In the genomic region with DNA sequence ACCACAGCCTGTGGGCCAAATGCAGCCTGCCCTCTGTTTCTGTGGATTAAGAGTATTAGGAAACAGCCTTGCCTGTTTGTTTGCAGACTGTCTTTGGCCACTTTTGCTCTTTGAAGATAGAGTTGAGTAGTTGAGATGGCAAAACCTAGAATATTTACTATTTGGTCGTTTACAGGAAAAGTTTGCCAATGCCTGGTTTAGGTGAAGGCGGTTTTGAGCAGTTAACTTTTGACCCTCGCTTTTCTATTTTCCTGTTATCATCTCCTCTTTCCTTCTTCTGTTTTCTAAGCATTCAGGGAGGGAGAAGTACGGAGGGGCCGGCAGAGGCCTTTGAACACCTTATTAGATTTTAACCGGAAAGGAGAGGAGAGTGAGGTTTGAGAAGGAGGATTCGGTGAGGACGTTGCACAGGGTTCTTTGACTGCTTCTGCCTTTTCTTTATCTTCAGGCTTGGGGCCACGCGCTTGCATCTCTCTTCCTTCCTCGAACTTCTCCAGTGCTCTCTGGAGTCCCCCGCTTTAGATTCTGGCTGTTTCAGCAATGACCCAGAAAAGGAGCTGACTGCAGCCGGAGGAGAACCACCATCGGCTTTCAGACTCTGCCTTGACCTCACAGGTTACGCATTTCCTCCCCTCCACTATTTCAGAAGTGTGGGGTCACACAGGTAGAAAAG, we compare ENCODE assay signal across 1 cellular context.
A peak's percentile ranks its signal among the peaks of the same experiment; 100 is the strongest.
TF ChIP-seq lines count a peak whose summit lies in the region.

No MANE protein-coding gene starts in this region.

TF ChIP-seq in HepG2, 621 proteins besides CTCF, POLR2A, EP300 and RAD21 (continued from another document and continues in another):
- TF ChIP-seq, protein P1, sequence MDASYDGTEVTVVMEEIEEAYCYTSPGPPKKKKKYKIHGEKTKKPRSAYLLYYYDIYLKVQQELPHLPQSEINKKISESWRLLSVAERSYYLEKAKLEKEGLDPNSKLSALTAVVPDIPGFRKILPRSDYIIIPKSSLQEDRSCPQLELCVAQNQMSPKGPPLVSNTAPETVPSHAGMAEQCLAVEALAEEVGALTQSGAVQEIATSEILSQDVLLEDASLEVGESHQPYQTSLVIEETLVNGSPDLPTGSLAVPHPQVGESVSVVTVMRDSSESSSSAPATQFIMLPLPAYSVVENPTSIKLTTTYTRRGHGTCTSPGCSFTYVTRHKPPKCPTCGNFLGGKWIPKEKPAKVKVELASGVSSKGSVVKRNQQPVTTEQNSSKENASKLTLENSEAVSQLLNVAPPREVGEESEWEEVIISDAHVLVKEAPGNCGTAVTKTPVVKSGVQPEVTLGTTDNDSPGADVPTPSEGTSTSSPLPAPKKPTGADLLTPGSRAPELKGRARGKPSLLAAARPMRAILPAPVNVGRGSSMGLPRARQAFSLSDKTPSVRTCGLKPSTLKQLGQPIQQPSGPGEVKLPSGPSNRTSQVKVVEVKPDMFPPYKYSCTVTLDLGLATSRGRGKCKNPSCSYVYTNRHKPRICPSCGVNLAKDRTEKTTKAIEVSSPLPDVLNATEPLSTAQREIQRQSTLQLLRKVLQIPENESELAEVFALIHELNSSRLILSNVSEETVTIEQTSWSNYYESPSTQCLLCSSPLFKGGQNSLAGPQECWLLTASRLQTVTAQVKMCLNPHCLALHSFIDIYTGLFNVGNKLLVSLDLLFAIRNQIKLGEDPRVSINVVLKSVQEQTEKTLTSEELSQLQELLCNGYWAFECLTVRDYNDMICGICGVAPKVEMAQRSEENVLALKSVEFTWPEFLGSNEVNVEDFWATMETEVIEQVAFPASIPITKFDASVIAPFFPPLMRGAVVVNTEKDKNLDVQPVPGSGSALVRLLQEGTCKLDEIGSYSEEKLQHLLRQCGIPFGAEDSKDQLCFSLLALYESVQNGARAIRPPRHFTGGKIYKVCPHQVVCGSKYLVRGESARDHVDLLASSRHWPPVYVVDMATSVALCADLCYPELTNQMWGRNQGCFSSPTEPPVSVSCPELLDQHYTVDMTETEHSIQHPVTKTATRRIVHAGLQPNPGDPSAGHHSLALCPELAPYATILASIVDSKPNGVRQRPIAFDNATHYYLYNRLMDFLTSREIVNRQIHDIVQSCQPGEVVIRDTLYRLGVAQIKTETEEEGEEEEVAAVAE (CRISPR knock-in tag; IDR thresholded peaks at IDR 0.05; ENCODE audit: borderline replicate concordance), result peak; percentile 32; the same call in 1 of the 2 replicates
- 0 out of 2 replicates have a peak, but pooled peaks have one; percentile 75 for TF ChIP-seq ARID2 (CRISPR knock-in tag; IDR thresholded peaks at IDR 0.05; ENCODE audit: borderline replicate concordance)
- peak; percentile 98 for TF ChIP-seq FOXA3 (CRISPR knock-in tag; IDR thresholded peaks at IDR 0.05)
- peak; percentile 73; the same call in 1 of the 2 replicates for TF ChIP-seq KDM4B (CRISPR knock-in tag; IDR thresholded peaks at IDR 0.05)
- TF ChIP-seq ZNF761 (CRISPR knock-in tag; conservative IDR thresholded peaks at IDR 0.05), result peak; percentile 75; the same call in 1 of the 2 replicates
- TF ChIP-seq MIXL1 (CRISPR knock-in tag; IDR thresholded peaks at IDR 0.05), result peak; percentile 84
- peak; percentile 92 for TF ChIP-seq TCF7L2 (IDR thresholded peaks at IDR 0.05; ENCODE audit: low read depth, low read length)
- peak; percentile 31 for TF ChIP-seq PHF5A (CRISPR knock-in tag; IDR thresholded peaks at IDR 0.05; ENCODE audit: low read depth, unreplicated experiment)
- TF ChIP-seq ZNF44 (CRISPR knock-in tag; IDR thresholded peaks at IDR 0.05), result no peak
- TF ChIP-seq, protein P2, sequence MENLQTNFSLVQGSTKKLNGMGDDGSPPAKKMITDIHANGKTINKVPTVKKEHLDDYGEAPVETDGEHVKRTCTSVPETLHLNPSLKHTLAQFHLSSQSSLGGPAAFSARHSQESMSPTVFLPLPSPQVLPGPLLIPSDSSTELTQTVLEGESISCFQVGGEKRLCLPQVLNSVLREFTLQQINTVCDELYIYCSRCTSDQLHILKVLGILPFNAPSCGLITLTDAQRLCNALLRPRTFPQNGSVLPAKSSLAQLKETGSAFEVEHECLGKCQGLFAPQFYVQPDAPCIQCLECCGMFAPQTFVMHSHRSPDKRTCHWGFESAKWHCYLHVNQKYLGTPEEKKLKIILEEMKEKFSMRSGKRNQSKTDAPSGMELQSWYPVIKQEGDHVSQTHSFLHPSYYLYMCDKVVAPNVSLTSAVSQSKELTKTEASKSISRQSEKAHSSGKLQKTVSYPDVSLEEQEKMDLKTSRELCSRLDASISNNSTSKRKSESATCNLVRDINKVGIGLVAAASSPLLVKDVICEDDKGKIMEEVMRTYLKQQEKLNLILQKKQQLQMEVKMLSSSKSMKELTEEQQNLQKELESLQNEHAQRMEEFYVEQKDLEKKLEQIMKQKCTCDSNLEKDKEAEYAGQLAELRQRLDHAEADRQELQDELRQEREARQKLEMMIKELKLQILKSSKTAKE (CRISPR knock-in tag; IDR thresholded peaks at IDR 0.05; ENCODE audit: borderline replicate concordance), result peak; percentile 89
- TF ChIP-seq ZSCAN20 (CRISPR knock-in tag; IDR thresholded peaks at IDR 0.05; ENCODE audit: borderline replicate concordance), result peak; percentile 57; the same call in 1 of the 2 replicates
- TF ChIP-seq GATAD2A (CRISPR knock-in tag; IDR thresholded peaks at IDR 0.05), result peak; percentile 99
- no peak for TF ChIP-seq PRPF4 (IDR thresholded peaks at IDR 0.05; ENCODE audit: low read depth, low read length, poor library complexity, severe bottlenecking)
- no peak for TF ChIP-seq ZBTB7A (CRISPR knock-in tag; IDR thresholded peaks at IDR 0.05)
- TF ChIP-seq ZBTB21 (CRISPR knock-in tag; IDR thresholded peaks at IDR 0.05), result peak; percentile 10; the same call in 1 of the 2 replicates
- TF ChIP-seq, protein P3, sequence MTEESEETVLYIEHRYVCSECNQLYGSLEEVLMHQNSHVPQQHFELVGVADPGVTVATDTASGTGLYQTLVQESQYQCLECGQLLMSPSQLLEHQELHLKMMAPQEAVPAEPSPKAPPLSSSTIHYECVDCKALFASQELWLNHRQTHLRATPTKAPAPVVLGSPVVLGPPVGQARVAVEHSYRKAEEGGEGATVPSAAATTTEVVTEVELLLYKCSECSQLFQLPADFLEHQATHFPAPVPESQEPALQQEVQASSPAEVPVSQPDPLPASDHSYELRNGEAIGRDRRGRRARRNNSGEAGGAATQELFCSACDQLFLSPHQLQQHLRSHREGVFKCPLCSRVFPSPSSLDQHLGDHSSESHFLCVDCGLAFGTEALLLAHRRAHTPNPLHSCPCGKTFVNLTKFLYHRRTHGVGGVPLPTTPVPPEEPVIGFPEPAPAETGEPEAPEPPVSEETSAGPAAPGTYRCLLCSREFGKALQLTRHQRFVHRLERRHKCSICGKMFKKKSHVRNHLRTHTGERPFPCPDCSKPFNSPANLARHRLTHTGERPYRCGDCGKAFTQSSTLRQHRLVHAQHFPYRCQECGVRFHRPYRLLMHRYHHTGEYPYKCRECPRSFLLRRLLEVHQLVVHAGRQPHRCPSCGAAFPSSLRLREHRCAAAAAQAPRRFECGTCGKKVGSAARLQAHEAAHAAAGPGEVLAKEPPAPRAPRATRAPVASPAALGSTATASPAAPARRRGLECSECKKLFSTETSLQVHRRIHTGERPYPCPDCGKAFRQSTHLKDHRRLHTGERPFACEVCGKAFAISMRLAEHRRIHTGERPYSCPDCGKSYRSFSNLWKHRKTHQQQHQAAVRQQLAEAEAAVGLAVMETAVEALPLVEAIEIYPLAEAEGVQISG (CRISPR knock-in tag; IDR thresholded peaks at IDR 0.05), result peak; percentile 64
- no peak for TF ChIP-seq MAZ (IDR thresholded peaks at IDR 0.05; ENCODE audit: borderline replicate concordance, low read depth, low read length)
- TF ChIP-seq MAZ (CRISPR knock-in tag; IDR thresholded peaks at IDR 0.05; ENCODE audit: low read depth), result 0 out of 2 replicates have a peak, but pooled peaks have one; percentile 47
- TF ChIP-seq NFE2 (CRISPR knock-in tag; IDR thresholded peaks at IDR 0.05), result no peak
- no peak for TF ChIP-seq ATRX (CRISPR knock-in tag; IDR thresholded peaks at IDR 0.05; ENCODE audit: borderline replicate concordance)
- TF ChIP-seq HDAC6 (IDR thresholded peaks at IDR 0.05; ENCODE audit: low read depth, low read length), result no peak
- TF ChIP-seq SNRNP70 (IDR thresholded peaks at IDR 0.05; ENCODE audit: low read depth, low read length), result no peak
- peak; percentile 59; the same call in 1 of the 2 replicates for TF ChIP-seq YEATS4 (CRISPR knock-in tag; IDR thresholded peaks at IDR 0.05; ENCODE audit: borderline replicate concordance)
- TF ChIP-seq, protein P4, sequence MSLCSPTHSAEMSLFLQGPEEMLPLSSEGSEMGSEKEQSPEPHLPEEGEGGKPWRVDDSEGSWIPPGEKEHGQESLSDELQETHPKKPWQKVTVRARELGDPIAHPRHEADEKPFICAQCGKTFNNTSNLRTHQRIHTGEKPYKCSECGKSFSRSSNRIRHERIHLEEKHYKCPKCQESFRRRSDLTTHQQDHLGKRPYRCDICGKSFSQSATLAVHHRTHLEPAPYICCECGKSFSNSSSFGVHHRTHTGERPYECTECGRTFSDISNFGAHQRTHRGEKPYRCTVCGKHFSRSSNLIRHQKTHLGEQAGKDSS (CRISPR knock-in tag; IDR thresholded peaks at IDR 0.05; ENCODE audit: borderline replicate concordance, low read depth), result peak; percentile 66; the same call in 1 of the 2 replicates
- TF ChIP-seq ESRRA (CRISPR knock-in tag; IDR thresholded peaks at IDR 0.05; ENCODE audit: low read depth), result peak; percentile 70
- peak in 1 of 2 experiments; percentile 78; a peak in 2 of 4 replicates for TF ChIP-seq NR2F1 (CRISPR knock-in tag; IDR thresholded peaks at IDR 0.05)
- TF ChIP-seq, protein P5, sequence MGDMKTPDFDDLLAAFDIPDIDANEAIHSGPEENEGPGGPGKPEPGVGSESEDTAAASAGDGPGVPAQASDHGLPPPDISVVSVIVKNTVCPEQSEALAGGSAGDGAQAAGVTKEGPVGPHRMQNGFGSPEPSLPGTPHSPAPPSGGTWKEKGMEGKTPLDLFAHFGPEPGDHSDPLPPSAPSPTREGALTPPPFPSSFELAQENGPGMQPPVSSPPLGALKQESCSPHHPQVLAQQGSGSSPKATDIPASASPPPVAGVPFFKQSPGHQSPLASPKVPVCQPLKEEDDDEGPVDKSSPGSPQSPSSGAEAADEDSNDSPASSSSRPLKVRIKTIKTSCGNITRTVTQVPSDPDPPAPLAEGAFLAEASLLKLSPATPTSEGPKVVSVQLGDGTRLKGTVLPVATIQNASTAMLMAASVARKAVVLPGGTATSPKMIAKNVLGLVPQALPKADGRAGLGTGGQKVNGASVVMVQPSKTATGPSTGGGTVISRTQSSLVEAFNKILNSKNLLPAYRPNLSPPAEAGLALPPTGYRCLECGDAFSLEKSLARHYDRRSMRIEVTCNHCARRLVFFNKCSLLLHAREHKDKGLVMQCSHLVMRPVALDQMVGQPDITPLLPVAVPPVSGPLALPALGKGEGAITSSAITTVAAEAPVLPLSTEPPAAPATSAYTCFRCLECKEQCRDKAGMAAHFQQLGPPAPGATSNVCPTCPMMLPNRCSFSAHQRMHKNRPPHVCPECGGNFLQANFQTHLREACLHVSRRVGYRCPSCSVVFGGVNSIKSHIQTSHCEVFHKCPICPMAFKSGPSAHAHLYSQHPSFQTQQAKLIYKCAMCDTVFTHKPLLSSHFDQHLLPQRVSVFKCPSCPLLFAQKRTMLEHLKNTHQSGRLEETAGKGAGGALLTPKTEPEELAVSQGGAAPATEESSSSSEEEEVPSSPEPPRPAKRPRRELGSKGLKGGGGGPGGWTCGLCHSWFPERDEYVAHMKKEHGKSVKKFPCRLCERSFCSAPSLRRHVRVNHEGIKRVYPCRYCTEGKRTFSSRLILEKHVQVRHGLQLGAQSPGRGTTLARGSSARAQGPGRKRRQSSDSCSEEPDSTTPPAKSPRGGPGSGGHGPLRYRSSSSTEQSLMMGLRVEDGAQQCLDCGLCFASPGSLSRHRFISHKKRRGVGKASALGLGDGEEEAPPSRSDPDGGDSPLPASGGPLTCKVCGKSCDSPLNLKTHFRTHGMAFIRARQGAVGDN (CRISPR knock-in tag; IDR thresholded peaks at IDR 0.05), result no peak; the same call in none of the 2 replicates
- TF ChIP-seq, protein P6, sequence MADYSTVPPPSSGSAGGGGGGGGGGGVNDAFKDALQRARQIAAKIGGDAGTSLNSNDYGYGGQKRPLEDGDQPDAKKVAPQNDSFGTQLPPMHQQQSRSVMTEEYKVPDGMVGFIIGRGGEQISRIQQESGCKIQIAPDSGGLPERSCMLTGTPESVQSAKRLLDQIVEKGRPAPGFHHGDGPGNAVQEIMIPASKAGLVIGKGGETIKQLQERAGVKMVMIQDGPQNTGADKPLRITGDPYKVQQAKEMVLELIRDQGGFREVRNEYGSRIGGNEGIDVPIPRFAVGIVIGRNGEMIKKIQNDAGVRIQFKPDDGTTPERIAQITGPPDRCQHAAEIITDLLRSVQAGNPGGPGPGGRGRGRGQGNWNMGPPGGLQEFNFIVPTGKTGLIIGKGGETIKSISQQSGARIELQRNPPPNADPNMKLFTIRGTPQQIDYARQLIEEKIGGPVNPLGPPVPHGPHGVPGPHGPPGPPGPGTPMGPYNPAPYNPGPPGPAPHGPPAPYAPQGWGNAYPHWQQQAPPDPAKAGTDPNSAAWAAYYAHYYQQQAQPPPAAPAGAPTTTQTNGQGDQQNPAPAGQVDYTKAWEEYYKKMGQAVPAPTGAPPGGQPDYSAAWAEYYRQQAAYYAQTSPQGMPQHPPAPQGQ (CRISPR knock-in tag; IDR thresholded peaks at IDR 0.05; ENCODE audit: borderline replicate concordance), result no peak
- no peak for TF ChIP-seq CREB1 (IDR thresholded peaks at IDR 0.05)
- peak; percentile 84 for TF ChIP-seq CREB1 (CRISPR knock-in tag; IDR thresholded peaks at IDR 0.05)
- no peak; the same call in 1 of the 2 replicates for TF ChIP-seq EHMT2 (IDR thresholded peaks at IDR 0.05; ENCODE audit: borderline replicate concordance, low read depth, low read length)
- peak; percentile 75 for TF ChIP-seq HHEX (CRISPR knock-in tag; IDR thresholded peaks at IDR 0.05)
- peak; percentile 94 for TF ChIP-seq HDAC2 (CRISPR knock-in tag; IDR thresholded peaks at IDR 0.05)
- no peak for TF ChIP-seq ZNF234 (CRISPR knock-in tag; conservative IDR thresholded peaks at IDR 0.05)
- TF ChIP-seq, protein P7, sequence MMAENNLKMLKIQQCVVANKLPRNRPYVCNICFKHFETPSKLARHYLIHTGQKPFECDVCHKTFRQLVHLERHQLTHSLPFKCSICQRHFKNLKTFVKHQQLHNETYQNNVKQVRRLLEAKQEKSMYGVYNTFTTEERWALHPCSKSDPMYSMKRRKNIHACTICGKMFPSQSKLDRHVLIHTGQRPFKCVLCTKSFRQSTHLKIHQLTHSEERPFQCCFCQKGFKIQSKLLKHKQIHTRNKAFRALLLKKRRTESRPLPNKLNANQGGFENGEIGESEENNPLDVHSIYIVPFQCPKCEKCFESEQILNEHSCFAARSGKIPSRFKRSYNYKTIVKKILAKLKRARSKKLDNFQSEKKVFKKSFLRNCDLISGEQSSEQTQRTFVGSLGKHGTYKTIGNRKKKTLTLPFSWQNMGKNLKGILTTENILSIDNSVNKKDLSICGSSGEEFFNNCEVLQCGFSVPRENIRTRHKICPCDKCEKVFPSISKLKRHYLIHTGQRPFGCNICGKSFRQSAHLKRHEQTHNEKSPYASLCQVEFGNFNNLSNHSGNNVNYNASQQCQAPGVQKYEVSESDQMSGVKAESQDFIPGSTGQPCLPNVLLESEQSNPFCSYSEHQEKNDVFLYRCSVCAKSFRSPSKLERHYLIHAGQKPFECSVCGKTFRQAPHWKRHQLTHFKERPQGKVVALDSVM (CRISPR knock-in tag; IDR thresholded peaks at IDR 0.05), result peak; percentile 46; the same call in 1 of the 2 replicates
- TF ChIP-seq ZSCAN9 (CRISPR knock-in tag; IDR thresholded peaks at IDR 0.05; ENCODE audit: borderline replicate concordance), result peak; percentile 76
- TF ChIP-seq KAT7 (CRISPR knock-in tag; IDR thresholded peaks at IDR 0.05; ENCODE audit: borderline replicate concordance), result no peak; the same call in 1 of the 2 replicates
- peak; percentile 77; the same call in 1 of the 2 replicates for TF ChIP-seq KDM6A (CRISPR knock-in tag; IDR thresholded peaks at IDR 0.05; ENCODE audit: low read depth)
- TF ChIP-seq SP140L (CRISPR knock-in tag; IDR thresholded peaks at IDR 0.05; ENCODE audit: borderline replicate concordance), result peak; percentile 87; the same call in 1 of the 2 replicates
- TF ChIP-seq FOXO1 (CRISPR knock-in tag; IDR thresholded peaks at IDR 0.05), result peak; percentile 99
- TF ChIP-seq RBFOX2 (IDR thresholded peaks at IDR 0.05; ENCODE audit: low read depth, low read length), result peak; percentile 94
